Comparison of ENCODE assay signal across 21 cellular contexts in genomic region chr1:19557609-19558051, GRCh38.
DNase-seq lines count a peak whose midpoint lies in the region; ATAC-seq lines count a peak whose summit lies in the region.
"Had no signal": no experiment of that assay in that cellular context is flagged by ENCODE, and none has a peak within 500 bp of the region (broad histone marks: within the 10 kb centered on the region; RNA-seq: fewer than 3 reads in every experiment).

No MANE protein-coding gene starts in this region.

- H3K79me2 ChIP-seq in GM23248 (ENCODE audit: insufficient read depth) (no peaks in the 10 kb centered on the region), Karpas-422 (ENCODE audit: low read length) (no peaks in the 10 kb centered on the region)

- H4K20me1 ChIP-seq in GM23248 (ENCODE audit: insufficient read depth) (no peaks in the 10 kb centered on the region), Karpas-422 (ENCODE audit: insufficient read depth, low read depth, low read length) (no peaks in the 10 kb centered on the region)

- no peaks in the 10 kb centered on the region for H3K9me3 ChIP-seq in GM23248 (ENCODE audit: low read depth)
- H3K9me3 ChIP-seq in MG63, result no peaks in the 10 kb centered on the region
- no peaks in the 10 kb centered on the region for H3K9me3 ChIP-seq in Karpas-422 (ENCODE audit: low read length)
- H3K9me3 ChIP-seq: gastrocnemius medialis, stomach, upper lobe of left lung had no signal

- H3K27me3 Mint-ChIP-seq in activated T-helper 17 cell treated with anti-CD3 and anti-CD28 coated beads, Interleukin-2, amount 50 U/mL, for 72 hours, result peaks cover 4% of the 10 kb centered on the region

- H3K9me3 Mint-ChIP-seq in activated T-helper 17 cell treated with anti-CD3 and anti-CD28 coated beads, Interleukin-2, amount 50 U/mL, for 72 hours, result no peaks in the 10 kb centered on the region
- H3K9me3 Mint-ChIP-seq: T-helper 2 cell treated with Interferon-gamma antibody and Interleukin-4, amounts not matched to agents 5 μg/mL and 100 μg/mL, for 36 hours had no signal

- ATAC-seq in activated T-helper 17 cell treated with anti-CD3 and anti-CD28 coated beads, Interleukin-2, amount 50 U/mL, for 72 hours (replicated peaks), result no peak
- ATAC-seq: activated CD4-positive, CD25-positive, alpha-beta regulatory T cell treated with anti-CD3 and anti-CD28 coated beads, Interleukin-2, amount 50 U/mL, for 24 hours; gastrocnemius medialis; left lobe of liver had no signal

- H3K4me1 ChIP-seq in GM23248 (ENCODE audit: insufficient read depth), result peaks cover 34% of the 10 kb centered on the region
- H3K4me1 ChIP-seq in Karpas-422 (ENCODE audit: low read length), result no peaks in the 10 kb centered on the region
- H3K4me1 ChIP-seq: gastrocnemius medialis, stomach had no signal

- H3K27me3 ChIP-seq in GM23248 (replicated peaks; ENCODE audit: insufficient read depth), result no peaks in the 10 kb centered on the region
- no peaks in the 10 kb centered on the region for H3K27me3 ChIP-seq in MG63
- H3K27me3 ChIP-seq in Karpas-422 (ENCODE audit: low read length), result no peaks in the 10 kb centered on the region
- H3K27me3 ChIP-seq: brain microvascular endothelial cell, gastrocnemius medialis, stomach, upper lobe of left lung had no signal

- peak overlapping the region; percentile 29 for H3K4me3 Mint-ChIP-seq in activated T-helper 17 cell treated with anti-CD3 and anti-CD28 coated beads, Interleukin-2, amount 50 U/mL, for 72 hours
- H3K4me3 Mint-ChIP-seq: activated naive CD8-positive, alpha-beta T cell treated with anti-CD3 and anti-CD28 coated beads for 36 hours; T-helper 2 cell treated with Interferon-gamma antibody and Interleukin-4, amounts not matched to agents 5 μg/mL and 100 μg/mL, for 36 hours had no signal

- WGBS in GM23248 (ENCODE audit: low coverage in 1 of 2, low lambda C conversion rate in 2 of 2, missing lambda C conversion rate in 2 of 2), 2 experiments, result 0 to 20% methylated on average over 1 of the region's 1 CpG

- peak; percentile 56 for DNase-seq in GM23248
- DNase-seq in MG63, result peak; percentile 20
- DNase-seq in kidney tubule cell (ENCODE audit: low spot score), result peak; percentile 62
- DNase-seq in Karpas-422, result no peak
- DNase-seq in head of caudate nucleus, result no peak
- no peak for DNase-seq in stimulated activated CD4-positive, alpha-beta T cell treated with anti-CD3 and anti-CD28 coated beads, Interleukin-15, amount 100 ng/mL, for 24 hours
- DNase-seq: activated naive CD8-positive, alpha-beta T cell treated with anti-CD3 and anti-CD28 coated beads for 36 hours; AML-193; brain microvascular endothelial cell; COR-L47; gastrocnemius medialis; NCI-H1930; NCI-H526; stimulated activated CD4-positive, alpha-beta T cell treated with anti-CD3 and anti-CD28 coated beads, Interleukin-2, amount 100 ng/mL, for 48 hours; stomach had no signal

- H3K36me3 ChIP-seq in GM23248 (ENCODE audit: low read depth) (no peaks in the 10 kb centered on the region), MG63 (no peaks in the 10 kb centered on the region), Karpas-422 (ENCODE audit: insufficient read depth, low read length) (no peaks in the 10 kb centered on the region)
- H3K36me3 ChIP-seq: brain microvascular endothelial cell, gastrocnemius medialis, stomach, upper lobe of left lung had no signal

- no peak overlapping the region for H3K27ac Mint-ChIP-seq in activated T-helper 17 cell treated with anti-CD3 and anti-CD28 coated beads, Interleukin-2, amount 50 U/mL, for 72 hours
- H3K27ac Mint-ChIP-seq: activated naive CD8-positive, alpha-beta T cell treated with anti-CD3 and anti-CD28 coated beads for 36 hours; T-helper 2 cell treated with Interferon-gamma antibody and Interleukin-4, amounts not matched to agents 5 μg/mL and 100 μg/mL, for 36 hours had no signal

- no peaks in the 10 kb centered on the region for H3K9me2 ChIP-seq in GM23248 (ENCODE audit: insufficient read depth)
- no peaks in the 10 kb centered on the region for H3K9me2 ChIP-seq in Karpas-422 (replicated peaks; ENCODE audit: insufficient read depth, low read length)

- H3K4me3 ChIP-seq in GM23248 (no peak overlapping the region), MG63 (no peak overlapping the region), Karpas-422 (ENCODE audit: low read length) (no peak overlapping the region)
- H3K4me3 ChIP-seq: gastrocnemius medialis, skin epidermis, stomach, upper lobe of left lung had no signal

- peak overlapping the region; percentile 8 for H3K4me2 ChIP-seq in GM23248 (ENCODE audit: unreplicated experiment)
- no peak overlapping the region for H3K4me2 ChIP-seq in Karpas-422 (ENCODE audit: low read depth, low read length, poor library complexity, severe bottlenecking)

- intact Hi-C loops in head of caudate nucleus (cut with DNase I), result no loop called here

- H3K36me3 Mint-ChIP-seq in activated T-helper 17 cell treated with anti-CD3 and anti-CD28 coated beads, Interleukin-2, amount 50 U/mL, for 72 hours (ENCODE audit: low read depth), result no peaks in the 10 kb centered on the region
- H3K36me3 Mint-ChIP-seq: activated naive CD8-positive, alpha-beta T cell treated with anti-CD3 and anti-CD28 coated beads for 36 hours had no signal

- in situ Hi-C loops in GM23248 (cut with MboI), result no loop called here

- no peak overlapping the region for H3K9ac ChIP-seq in GM23248
- H3K9ac ChIP-seq in Karpas-422 (ENCODE audit: low read length), result no peak overlapping the region

- H3F3A ChIP-seq in GM23248 (ENCODE audit: insufficient read depth), result peaks cover 26% of the 10 kb centered on the region

- H3K27ac ChIP-seq in GM23248 (peak overlapping the region; percentile 28; the same call in 1 of the 2 replicates), Karpas-422 (ENCODE audit: low read length) (no peak overlapping the region)
- H3K27ac ChIP-seq: brain microvascular endothelial cell, gastrocnemius medialis, skin epidermis, stomach, upper lobe of left lung had no signal

- H3K4me1 Mint-ChIP-seq in activated T-helper 17 cell treated with anti-CD3 and anti-CD28 coated beads, Interleukin-2, amount 50 U/mL, for 72 hours, result peaks cover 6% of the 10 kb centered on the region

- H2AFZ ChIP-seq in GM23248 (peak overlapping the region; percentile 50), Karpas-422 (ENCODE audit: low read length) (no peak overlapping the region)

Comparison
In these comparisons a context has a peak if more than half of its experiments do, and no peak if none do; other contexts are left out.
1. DNase-seq: peak in GM23248 (single experiment), MG63 (single experiment) and kidney tubule cell (single experiment); none in Karpas-422 (single experiment), head of caudate nucleus (0 of 42) and stimulated activated CD4-positive, alpha-beta T cell treated with anti-CD3 and anti-CD28 coated beads, Interleukin-15, amount 100 ng/mL, for 24 hours (single experiment).